ENCODE assay signal across 1 cellular context in genomic region chr5:179504600-179505396, GRCh38.
A peak's percentile ranks its signal among the peaks of the same experiment; 100 is the strongest.
TF ChIP-seq lines count a peak whose summit lies in the region.

No MANE protein-coding gene starts in this region.

TF ChIP-seq in HepG2, 621 proteins besides CTCF, POLR2A, EP300 and RAD21 (continued from another document and continues in another):
- 0 out of 2 replicates have a peak, but pooled peaks have one; percentile 37 for TF ChIP-seq ZBTB14 (CRISPR knock-in tag; IDR thresholded peaks at IDR 0.05)
- peak; percentile 83 for TF ChIP-seq ZFP36L1 (CRISPR knock-in tag; IDR thresholded peaks at IDR 0.05)
- no peak for TF ChIP-seq NFYC (CRISPR knock-in tag; IDR thresholded peaks at IDR 0.05)
- TF ChIP-seq E2F1 (CRISPR knock-in tag; IDR thresholded peaks at IDR 0.05), result no peak
- no peak for TF ChIP-seq SOX13 (IDR thresholded peaks at IDR 0.05)
- peak in 1 of 2 experiments; percentile 83; a peak in 2 of 4 replicates for TF ChIP-seq SOX13 (CRISPR knock-in tag; conservative IDR thresholded peaks at IDR 0.05 in 1 of 2, IDR thresholded peaks at IDR 0.05 in 1 of 2)
- TF ChIP-seq ZSCAN25 (CRISPR knock-in tag; IDR thresholded peaks at IDR 0.05), result no peak
- TF ChIP-seq CEBPB (IDR thresholded peaks at IDR 0.05; ENCODE audit: borderline replicate concordance, low read depth, low read length), result peak; percentile 24; the same call in 1 of the 2 replicates
- no peak for TF ChIP-seq ELF3 (CRISPR knock-in tag; IDR thresholded peaks at IDR 0.05)
- TF ChIP-seq HMG20B (CRISPR knock-in tag; conservative IDR thresholded peaks at IDR 0.05), result no peak
- peak; percentile 70; the same call in 1 of the 2 replicates for TF ChIP-seq RCOR2 (CRISPR knock-in tag; IDR thresholded peaks at IDR 0.05)
- no peak for TF ChIP-seq HMGA1 (CRISPR knock-in tag; conservative IDR thresholded peaks at IDR 0.05)
- peak; percentile 13; the same call in 1 of the 2 replicates for TF ChIP-seq NAIF1 (CRISPR knock-in tag; IDR thresholded peaks at IDR 0.05; ENCODE audit: borderline replicate concordance)
- no peak for TF ChIP-seq ZBTB39 (CRISPR knock-in tag; IDR thresholded peaks at IDR 0.05)
- TF ChIP-seq, protein P1, sequence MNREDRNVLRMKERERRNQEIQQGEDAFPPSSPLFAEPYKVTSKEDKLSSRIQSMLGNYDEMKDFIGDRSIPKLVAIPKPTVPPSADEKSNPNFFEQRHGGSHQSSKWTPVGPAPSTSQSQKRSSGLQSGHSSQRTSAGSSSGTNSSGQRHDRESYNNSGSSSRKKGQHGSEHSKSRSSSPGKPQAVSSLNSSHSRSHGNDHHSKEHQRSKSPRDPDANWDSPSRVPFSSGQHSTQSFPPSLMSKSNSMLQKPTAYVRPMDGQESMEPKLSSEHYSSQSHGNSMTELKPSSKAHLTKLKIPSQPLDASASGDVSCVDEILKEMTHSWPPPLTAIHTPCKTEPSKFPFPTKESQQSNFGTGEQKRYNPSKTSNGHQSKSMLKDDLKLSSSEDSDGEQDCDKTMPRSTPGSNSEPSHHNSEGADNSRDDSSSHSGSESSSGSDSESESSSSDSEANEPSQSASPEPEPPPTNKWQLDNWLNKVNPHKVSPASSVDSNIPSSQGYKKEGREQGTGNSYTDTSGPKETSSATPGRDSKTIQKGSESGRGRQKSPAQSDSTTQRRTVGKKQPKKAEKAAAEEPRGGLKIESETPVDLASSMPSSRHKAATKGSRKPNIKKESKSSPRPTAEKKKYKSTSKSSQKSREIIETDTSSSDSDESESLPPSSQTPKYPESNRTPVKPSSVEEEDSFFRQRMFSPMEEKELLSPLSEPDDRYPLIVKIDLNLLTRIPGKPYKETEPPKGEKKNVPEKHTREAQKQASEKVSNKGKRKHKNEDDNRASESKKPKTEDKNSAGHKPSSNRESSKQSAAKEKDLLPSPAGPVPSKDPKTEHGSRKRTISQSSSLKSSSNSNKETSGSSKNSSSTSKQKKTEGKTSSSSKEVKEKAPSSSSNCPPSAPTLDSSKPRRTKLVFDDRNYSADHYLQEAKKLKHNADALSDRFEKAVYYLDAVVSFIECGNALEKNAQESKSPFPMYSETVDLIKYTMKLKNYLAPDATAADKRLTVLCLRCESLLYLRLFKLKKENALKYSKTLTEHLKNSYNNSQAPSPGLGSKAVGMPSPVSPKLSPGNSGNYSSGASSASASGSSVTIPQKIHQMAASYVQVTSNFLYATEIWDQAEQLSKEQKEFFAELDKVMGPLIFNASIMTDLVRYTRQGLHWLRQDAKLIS (CRISPR knock-in tag; IDR thresholded peaks at IDR 0.05), result no peak
- TF ChIP-seq ZNF543 (CRISPR knock-in tag; IDR thresholded peaks at IDR 0.05), result no peak
- TF ChIP-seq NR2F6 (IDR thresholded peaks at IDR 0.05), result peak; percentile 39
- TF ChIP-seq NR2F6 (CRISPR knock-in tag; IDR thresholded peaks at IDR 0.05), result no peak
- no peak for TF ChIP-seq NFKBIZ (CRISPR knock-in tag; IDR thresholded peaks at IDR 0.05)
- TF ChIP-seq, protein P2, sequence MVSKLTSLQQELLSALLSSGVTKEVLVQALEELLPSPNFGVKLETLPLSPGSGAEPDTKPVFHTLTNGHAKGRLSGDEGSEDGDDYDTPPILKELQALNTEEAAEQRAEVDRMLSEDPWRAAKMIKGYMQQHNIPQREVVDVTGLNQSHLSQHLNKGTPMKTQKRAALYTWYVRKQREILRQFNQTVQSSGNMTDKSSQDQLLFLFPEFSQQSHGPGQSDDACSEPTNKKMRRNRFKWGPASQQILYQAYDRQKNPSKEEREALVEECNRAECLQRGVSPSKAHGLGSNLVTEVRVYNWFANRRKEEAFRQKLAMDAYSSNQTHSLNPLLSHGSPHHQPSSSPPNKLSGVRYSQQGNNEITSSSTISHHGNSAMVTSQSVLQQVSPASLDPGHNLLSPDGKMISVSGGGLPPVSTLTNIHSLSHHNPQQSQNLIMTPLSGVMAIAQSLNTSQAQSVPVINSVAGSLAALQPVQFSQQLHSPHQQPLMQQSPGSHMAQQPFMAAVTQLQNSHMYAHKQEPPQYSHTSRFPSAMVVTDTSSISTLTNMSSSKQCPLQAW (CRISPR knock-in tag; IDR thresholded peaks at IDR 0.05), result peak; percentile 97
- 0 out of 2 replicates have a peak, but pooled peaks have one; percentile 18 for TF ChIP-seq TP53 (CRISPR knock-in tag; conservative IDR thresholded peaks at IDR 0.05)
- peak; percentile 83 for TF ChIP-seq SIX1 (CRISPR knock-in tag; IDR thresholded peaks at IDR 0.05; ENCODE audit: borderline replicate concordance)
- peak; percentile 94 for TF ChIP-seq HNF4A (CRISPR knock-in tag; IDR thresholded peaks at IDR 0.05)
- TF ChIP-seq ZNF33B (CRISPR knock-in tag; IDR thresholded peaks at IDR 0.05), result no peak
- TF ChIP-seq, protein P3, sequence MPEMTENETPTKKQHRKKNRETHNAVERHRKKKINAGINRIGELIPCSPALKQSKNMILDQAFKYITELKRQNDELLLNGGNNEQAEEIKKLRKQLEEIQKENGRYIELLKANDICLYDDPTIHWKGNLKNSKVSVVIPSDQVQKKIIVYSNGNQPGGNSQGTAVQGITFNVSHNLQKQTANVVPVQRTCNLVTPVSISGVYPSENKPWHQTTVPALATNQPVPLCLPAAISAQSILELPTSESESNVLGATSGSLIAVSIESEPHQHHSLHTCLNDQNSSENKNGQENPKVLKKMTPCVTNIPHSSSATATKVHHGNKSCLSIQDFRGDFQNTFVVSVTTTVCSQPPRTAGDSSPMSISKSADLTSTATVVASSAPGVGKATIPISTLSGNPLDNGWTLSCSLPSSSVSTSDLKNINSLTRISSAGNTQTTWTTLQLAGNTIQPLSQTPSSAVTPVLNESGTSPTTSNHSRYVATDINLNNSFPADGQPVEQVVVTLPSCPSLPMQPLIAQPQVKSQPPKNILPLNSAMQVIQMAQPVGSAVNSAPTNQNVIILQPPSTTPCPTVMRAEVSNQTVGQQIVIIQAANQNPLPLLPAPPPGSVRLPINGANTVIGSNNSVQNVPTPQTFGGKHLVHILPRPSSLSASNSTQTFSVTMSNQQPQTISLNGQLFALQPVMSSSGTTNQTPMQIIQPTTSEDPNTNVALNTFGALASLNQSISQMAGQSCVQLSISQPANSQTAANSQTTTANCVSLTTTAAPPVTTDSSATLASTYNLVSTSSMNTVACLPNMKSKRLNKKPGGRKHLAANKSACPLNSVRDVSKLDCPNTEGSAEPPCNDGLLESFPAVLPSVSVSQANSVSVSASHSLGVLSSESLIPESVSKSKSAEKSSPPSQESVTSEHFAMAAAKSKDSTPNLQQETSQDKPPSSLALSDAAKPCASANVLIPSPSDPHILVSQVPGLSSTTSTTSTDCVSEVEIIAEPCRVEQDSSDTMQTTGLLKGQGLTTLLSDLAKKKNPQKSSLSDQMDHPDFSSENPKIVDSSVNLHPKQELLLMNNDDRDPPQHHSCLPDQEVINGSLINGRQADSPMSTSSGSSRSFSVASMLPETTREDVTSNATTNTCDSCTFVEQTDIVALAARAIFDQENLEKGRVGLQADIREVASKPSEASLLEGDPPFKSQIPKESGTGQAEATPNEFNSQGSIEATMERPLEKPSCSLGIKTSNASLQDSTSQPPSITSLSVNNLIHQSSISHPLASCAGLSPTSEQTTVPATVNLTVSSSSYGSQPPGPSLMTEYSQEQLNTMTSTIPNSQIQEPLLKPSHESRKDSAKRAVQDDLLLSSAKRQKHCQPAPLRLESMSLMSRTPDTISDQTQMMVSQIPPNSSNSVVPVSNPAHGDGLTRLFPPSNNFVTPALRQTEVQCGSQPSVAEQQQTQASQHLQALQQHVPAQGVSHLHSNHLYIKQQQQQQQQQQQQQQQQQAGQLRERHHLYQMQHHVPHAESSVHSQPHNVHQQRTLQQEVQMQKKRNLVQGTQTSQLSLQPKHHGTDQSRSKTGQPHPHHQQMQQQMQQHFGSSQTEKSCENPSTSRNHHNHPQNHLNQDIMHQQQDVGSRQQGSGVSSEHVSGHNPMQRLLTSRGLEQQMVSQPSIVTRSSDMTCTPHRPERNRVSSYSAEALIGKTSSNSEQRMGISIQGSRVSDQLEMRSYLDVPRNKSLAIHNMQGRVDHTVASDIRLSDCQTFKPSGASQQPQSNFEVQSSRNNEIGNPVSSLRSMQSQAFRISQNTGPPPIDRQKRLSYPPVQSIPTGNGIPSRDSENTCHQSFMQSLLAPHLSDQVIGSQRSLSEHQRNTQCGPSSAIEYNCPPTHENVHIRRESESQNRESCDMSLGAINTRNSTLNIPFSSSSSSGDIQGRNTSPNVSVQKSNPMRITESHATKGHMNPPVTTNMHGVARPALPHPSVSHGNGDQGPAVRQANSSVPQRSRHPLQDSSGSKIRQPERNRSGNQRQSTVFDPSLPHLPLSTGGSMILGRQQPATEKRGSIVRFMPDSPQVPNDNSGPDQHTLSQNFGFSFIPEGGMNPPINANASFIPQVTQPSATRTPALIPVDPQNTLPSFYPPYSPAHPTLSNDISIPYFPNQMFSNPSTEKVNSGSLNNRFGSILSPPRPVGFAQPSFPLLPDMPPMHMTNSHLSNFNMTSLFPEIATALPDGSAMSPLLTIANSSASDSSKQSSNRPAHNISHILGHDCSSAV (CRISPR knock-in tag; IDR thresholded peaks at IDR 0.05; ENCODE audit: borderline replicate concordance), result no peak
- TF ChIP-seq SPEN (CRISPR knock-in tag; IDR thresholded peaks at IDR 0.05; ENCODE audit: low read depth), result peak; percentile 35; the same call in 1 of the 2 replicates
- peak; percentile 69; the same call in 1 of the 2 replicates for TF ChIP-seq ZMYM2 (CRISPR knock-in tag; IDR thresholded peaks at IDR 0.05)
- TF ChIP-seq, protein P4, sequence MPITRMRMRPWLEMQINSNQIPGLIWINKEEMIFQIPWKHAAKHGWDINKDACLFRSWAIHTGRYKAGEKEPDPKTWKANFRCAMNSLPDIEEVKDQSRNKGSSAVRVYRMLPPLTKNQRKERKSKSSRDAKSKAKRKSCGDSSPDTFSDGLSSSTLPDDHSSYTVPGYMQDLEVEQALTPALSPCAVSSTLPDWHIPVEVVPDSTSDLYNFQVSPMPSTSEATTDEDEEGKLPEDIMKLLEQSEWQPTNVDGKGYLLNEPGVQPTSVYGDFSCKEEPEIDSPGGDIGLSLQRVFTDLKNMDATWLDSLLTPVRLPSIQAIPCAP (CRISPR knock-in tag; IDR thresholded peaks at IDR 0.05; ENCODE audit: low read depth), result no peak
- no peak for TF ChIP-seq ATF7 (IDR thresholded peaks at IDR 0.05)
- TF ChIP-seq ATF7 (CRISPR knock-in tag; IDR thresholded peaks at IDR 0.05), result no peak
- TF ChIP-seq, protein P5, sequence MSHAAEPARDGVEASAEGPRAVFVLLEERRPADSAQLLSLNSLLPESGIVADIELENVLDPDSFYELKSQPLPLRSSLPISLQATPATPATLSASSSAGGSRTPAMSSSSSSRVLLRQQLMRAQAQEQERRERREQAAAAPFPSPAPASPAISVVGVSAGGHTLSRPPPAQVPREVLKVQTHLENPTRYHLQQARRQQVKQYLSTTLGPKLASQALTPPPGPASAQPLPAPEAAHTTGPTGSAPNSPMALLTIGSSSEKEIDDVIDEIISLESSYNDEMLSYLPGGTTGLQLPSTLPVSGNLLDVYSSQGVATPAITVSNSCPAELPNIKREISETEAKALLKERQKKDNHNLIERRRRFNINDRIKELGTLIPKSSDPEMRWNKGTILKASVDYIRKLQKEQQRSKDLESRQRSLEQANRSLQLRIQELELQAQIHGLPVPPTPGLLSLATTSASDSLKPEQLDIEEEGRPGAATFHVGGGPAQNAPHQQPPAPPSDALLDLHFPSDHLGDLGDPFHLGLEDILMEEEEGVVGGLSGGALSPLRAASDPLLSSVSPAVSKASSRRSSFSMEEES (CRISPR knock-in tag; IDR thresholded peaks at IDR 0.05), result no peak
- no peak for TF ChIP-seq SNAI1 (CRISPR knock-in tag; IDR thresholded peaks at IDR 0.05; ENCODE audit: borderline replicate concordance)
- TF ChIP-seq JARID2 (CRISPR knock-in tag; IDR thresholded peaks at IDR 0.05; ENCODE audit: insufficient replicate concordance), result no peak
- peak; percentile 60; the same call in 1 of the 2 replicates for TF ChIP-seq ZNF788 (CRISPR knock-in tag; IDR thresholded peaks at IDR 0.05; ENCODE audit: borderline replicate concordance)
